Comparison of ENCODE assay signal across 12 cellular contexts in genomic region chr3:121654493-121655385, GRCh38. TPM values are rescaled to one million over a fixed set of nuclear protein-coding genes. Genes with fewer than 3 reads are reported as not detected.
DNase-seq lines count a peak whose midpoint lies in the region; ATAC-seq, FAIRE-seq and TF ChIP-seq lines count a peak whose summit lies in the region.
"Had no signal": no experiment of that assay in that cellular context is flagged by ENCODE, and none has a peak within 500 bp of the region (broad histone marks: within the 10 kb centered on the region; RNA-seq: fewer than 3 reads in every experiment).

No MANE protein-coding gene starts in this region.

- H3K4me3 ChIP-seq in HepG2 (replicated peaks in 1 of 3; ENCODE audit: insufficient read depth in 1 of 3, low read depth in 2 of 3, low read length in 3 of 3) (no peak overlapping the region), right lobe of liver (no peak overlapping the region), foreskin fibroblast (ENCODE audit: low read depth in 1 of 2, low read length in 2 of 2) (no peak overlapping the region)
- H3K4me3 ChIP-seq: GM23248 had no signal

- TF ChIP-seq EP300 in HepG2 (IDR thresholded peaks at IDR 0.05; ENCODE audit: low read depth in 2 of 2, low read length in 2 of 2) = no peak
- TF ChIP-seq EP300 in HepG2 (CRISPR knock-in tag; IDR thresholded peaks at IDR 0.05; ENCODE audit: borderline replicate concordance) = no peak

- H2AFZ ChIP-seq in HepG2 (ENCODE audit: low read length) = no peak overlapping the region
- H2AFZ ChIP-seq: GM23248 had no signal

- BruUV-seq in HepG2 (replicated peaks; lab: Mats Ljungman, UMichigan) = no TSS peak

- no peaks in the 10 kb centered on the region for H3K79me2 ChIP-seq in HepG2 (ENCODE audit: insufficient read depth, low read length)

- H3K27me3 Mint-ChIP-seq in T-cell = no peaks in the 10 kb centered on the region

- DNase-seq in HepG2 (ENCODE audit: low spot score) (no peak), right lobe of liver (no peak), T-cell (no peak), RPMI8226 (no peak), glomerular visceral epithelial cell (ENCODE audit: extremely low spot score) (no peak), foreskin fibroblast (no peak)
- DNase-seq: anterior cingulate cortex; GM23248; NCI-H187 treated with DMSO at 0.1 percent for 48 hours; stimulated activated CD4-positive, alpha-beta T cell treated with anti-CD3 and anti-CD28 coated beads, Interleukin-4, amount 100 ng/mL, for 4 hours had no signal

- no peak for TF ChIP-seq CTCF in HepG2 (CRISPR knock-in tag; IDR thresholded peaks at IDR 0.05)
- TF ChIP-seq CTCF in right lobe of liver (IDR thresholded peaks at IDR 0.05) = no peak
- no peak for TF ChIP-seq CTCF in foreskin fibroblast (IDR thresholded peaks at IDR 0.05; ENCODE audit: low read depth, low read length)

- TF ChIP-seq POLR2A in HepG2 (IDR thresholded peaks at IDR 0.05; ENCODE audit: insufficient read depth in 1 of 2, low read depth in 2 of 2, low read length in 2 of 2) (no peak), right lobe of liver (IDR thresholded peaks at IDR 0.05) (no peak)

- TF ChIP-seq RAD21 in HepG2 (CRISPR knock-in tag; IDR thresholded peaks at IDR 0.05) = no peak

- H3K9me3 ChIP-seq in HepG2 (ENCODE audit: low read length) (no peaks in the 10 kb centered on the region), right lobe of liver (no peaks in the 10 kb centered on the region)

- H3K36me3 ChIP-seq in HepG2 (replicated peaks in 1 of 2; ENCODE audit: control insufficient read depth in 1 of 2, insufficient read depth in 2 of 2, low read length in 2 of 2) (no peaks in the 10 kb centered on the region), right lobe of liver (no peaks in the 10 kb centered on the region)

- H3K4me1 ChIP-seq in HepG2 (ENCODE audit: insufficient read depth, low read length) = no peaks in the 10 kb centered on the region
- peaks cover 0 to 9% (median 1%) of the 10 kb centered on the region in 4 donors for H3K4me1 ChIP-seq in right lobe of liver

- H3K27ac Mint-ChIP-seq in T-cell = peak overlapping the region; percentile 86 to 93

- H3K9me3 Mint-ChIP-seq in T-cell = no peaks in the 10 kb centered on the region

- no peak overlapping the region for H3K9ac ChIP-seq in HepG2 (ENCODE audit: insufficient read depth, low read depth, low read length)
- H3K9ac ChIP-seq: GM23248 had no signal

- H3K4me3 Mint-ChIP-seq in T-cell = peak overlapping the region; percentile 26 to 57 (median 44)

- no peak for ATAC-seq in HepG2
- no peak for ATAC-seq in right lobe of liver
- peak; percentile 80 for ATAC-seq in HG02678 (IDR thresholded peaks at IDR 0.05; ENCODE audit: unreplicated experiment)
- ATAC-seq in T-cell (replicated peaks in 1 of 4) = peak; percentile 78 to 88 (median 85)
- no peak for ATAC-seq in HG03196 (IDR thresholded peaks at IDR 0.05; ENCODE audit: unreplicated experiment)

- H3K4me1 Mint-ChIP-seq in T-cell = peaks cover 75 to 91% (median 89%) of the 10 kb centered on the region in 3 donors

- H3K27ac ChIP-seq in HepG2 (ENCODE audit: extremely low read length, insufficient read depth, low read length) (no peak overlapping the region), right lobe of liver (no peak overlapping the region)
- H3K27ac ChIP-seq: GM23248 had no signal

- H4K20me1 ChIP-seq in HepG2 (ENCODE audit: insufficient read depth, low read length) = no peaks in the 10 kb centered on the region

- no peak for FAIRE-seq in HepG2 (lab: Jason Lieb, UNC)

- CTCF ChIA-PET in HepG2 (lab: Yijun Ruan, JAX; ENCODE audit: low intra/inter-chr PET ratio, low total read pairs) = no interaction called here
- CTCF ChIA-PET in T-cell (lab: Charles Lee) = interaction anchor here in 1 of 2 donors (1.1 kb wide), 1 partner anchor 93 kb away, joined by 11 read pairs; no protein-coding TSS in a partner anchor

- 11% methylated on average over 6 of the region's 6 CpGs for WGBS in HepG2 (ENCODE audit: low lambda C conversion rate)
- WGBS in right lobe of liver (ENCODE audit: insufficient coverage, low coverage, low lambda C conversion rate, missing lambda C conversion rate) = 73% methylated on average over 6 of the region's 6 CpGs

- intact Hi-C loops in HepG2 (cut with micrococcal nuclease; ENCODE audit: unreplicated experiment) = no loop called here
- intact Hi-C loops in right lobe of liver (cut with DNase I) = no loop called here

- H3K36me3 Mint-ChIP-seq in T-cell = peaks cover 73% of the 10 kb centered on the region

- no peak overlapping the region for H3K4me2 ChIP-seq in HepG2 (ENCODE audit: low read depth, low read length)

- POLR2A ChIA-PET in HepG2 (lab: Yijun Ruan, JAX) (no interaction called here), T-cell (lab: Charles Lee) (interaction anchor here (0.6 to 1.0 kb wide), 2 partner anchors 13 to 1695 kb away, joined by 4 to 7 read pairs; no protein-coding TSS in a partner anchor)

- H3K27me3 ChIP-seq in HepG2 (ENCODE audit: control insufficient read depth in 1 of 2, insufficient read depth in 2 of 2, low read length in 2 of 2) (no peaks in the 10 kb centered on the region), right lobe of liver (no peaks in the 10 kb centered on the region)

- in situ Hi-C loops in HepG2 (cut with HindIII; ENCODE audit: extremely low pct_ligation_motif_present, low pct_unique_long_range_greater_than_20kb) = no loop called here

TF ChIP-seq in HepG2, 621 proteins besides CTCF, POLR2A, EP300 and RAD21:
- TF ChIP-seq CEBPB (IDR thresholded peaks at IDR 0.05; ENCODE audit: borderline replicate concordance, low read depth, low read length) (peak; percentile 72; the same call in 1 of the 2 replicates), NCOA5 (CRISPR knock-in tag; IDR thresholded peaks at IDR 0.05) (no peak)

RNA-seq across cellular contexts. Expression of gene HCLS1, which starts 6.0 kb away (rescaled TPM):
- total RNA-seq in HepG2 (2016; rRNA removed; fragmentation: Illumina TruSeq; extraction: Trizol) (not detected in 2 replicates), right lobe of liver (10 to 100 TPM; 13.7 to 20.4 (median 16.9) TPM), T-cell (100 to 1,000 TPM; 280 to 329 (median 321) TPM)
- not detected in 2 replicates for total RNA-seq in HepG2 (2016; cell fraction: cytosol; rRNA removed; fragmentation: Illumina TruSeq; extraction: Trizol; ENCODE audit: low read depth)
- total RNA-seq in HepG2 (2016; cell fraction: insoluble cytoplasmic fraction; rRNA removed; fragmentation: Illumina TruSeq; extraction: Trizol) = 0.28 TPM in 1 of 2 replicates, not detected in the other
- not detected in 2 replicates for total RNA-seq in HepG2 (2016; cell fraction: membrane; rRNA removed; fragmentation: Illumina TruSeq; extraction: Trizol)
- total RNA-seq in HepG2 (2016; cell fraction: nucleus; rRNA removed; fragmentation: Illumina TruSeq; extraction: Trizol) = not detected in 2 replicates
- polyA plus RNA-seq in HepG2 (2011; rRNA removed) = not detected in 2 replicates
- polyA plus RNA-seq in HepG2 (2011; cell fraction: cytosol; rRNA removed) = 0.09 TPM in 1 of 2 replicates, not detected in the other
- polyA plus RNA-seq in HepG2 (2011; cell fraction: nucleus; rRNA removed) = 0.13 and 0.64 TPM in 2 replicates
- polyA plus RNA-seq in HepG2 (2012) = not detected in 2 replicates
- not detected in 2 replicates for polyA plus RNA-seq in HepG2 (2016; cell fraction: cytosol; fragmentation: Illumina TruSeq; extraction: Trizol; ENCODE audit: low read depth)
- not detected in 2 replicates for polyA plus RNA-seq in HepG2 (2016; cell fraction: insoluble cytoplasmic fraction; fragmentation: Illumina TruSeq; extraction: Trizol; ENCODE audit: low read depth)
- polyA plus RNA-seq in HepG2 (2016; cell fraction: membrane; fragmentation: Illumina TruSeq; extraction: Trizol; ENCODE audit: low read depth) = not detected in 2 replicates
- polyA plus RNA-seq in HepG2 (2016; cell fraction: nucleus; fragmentation: Illumina TruSeq; extraction: Trizol; ENCODE audit: insufficient read depth, low read depth) = 0.16 TPM in 1 of 2 replicates, not detected in the other
- polyA minus RNA-seq in HepG2 (2011; rRNA and poly(A)+ RNA removed; ENCODE audit: low replicate concordance) = not detected in 2 replicates
- not detected in 2 replicates for polyA minus RNA-seq in HepG2 (2011; cell fraction: cytosol; rRNA and poly(A)+ RNA removed)
- 1.3 and 1.7 TPM in 2 replicates for polyA minus RNA-seq in HepG2 (2011; cell fraction: nucleus; rRNA and poly(A)+ RNA removed)

Comparison
In these comparisons a context has a peak if more than half of its experiments do, and no peak if none do; other contexts are left out.
1. RNA of gene HCLS1, which starts 6.0 kb away (total RNA-seq): 280 to 329 TPM in T-cell and 13.7 to 20.4 TPM in right lobe of liver; 0.28 TPM in HepG2; every median in the first group is over 10 times any median in the second.
2. ATAC-seq: peak in HG02678 (single experiment) and T-cell (4 of 4); none in HepG2 (single experiment), right lobe of liver (0 of 4) and HG03196 (single experiment).